In the genomic region with DNA sequence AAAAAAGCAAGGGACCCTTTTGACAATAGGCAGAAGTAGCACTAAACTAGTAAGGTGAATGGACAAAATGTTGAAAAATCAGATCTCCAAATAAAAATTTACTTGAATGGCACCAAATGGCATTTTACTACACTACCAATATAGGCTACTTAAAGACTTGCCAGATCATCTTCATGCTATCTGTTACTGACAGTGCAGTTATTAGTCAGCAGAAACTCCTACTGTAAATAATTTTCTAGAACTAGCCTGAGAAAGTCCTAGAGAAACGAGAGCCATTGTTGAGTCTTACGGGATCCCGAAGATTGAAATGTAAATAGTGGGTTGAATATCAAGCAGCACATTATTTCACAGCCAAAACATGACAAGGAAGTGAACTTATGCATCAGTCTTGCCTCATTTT, we compare ENCODE assay signal across 35 cellular contexts.
"Had no signal": no experiment of that assay in that cellular context is flagged by ENCODE, and none has a peak within 500 bp of the region (broad histone marks: within the 10 kb centered on the region; RNA-seq: fewer than 3 reads in every experiment).

No MANE protein-coding gene starts in this region.

- H3K27ac ChIP-seq: KMS-11 had no signal

- H3K9me3 ChIP-seq: MG63 had no signal

- H3K4me3 ChIP-seq: MG63 had no signal

- H3K36me3 ChIP-seq: MG63 had no signal

- H3K27me3 ChIP-seq: MG63 had no signal

- DNase-seq: Karpas-422, Kasumi-1, MG63, MM.1S, MV-4-11, NCI-H1048, NCI-H1092, NCI-H1092 treated with DMSO at 0.1 percent for 48 hours, NCI-H1105, NCI-H1105 treated with DMSO at 0.1 percent for 48 hours, NCI-H1417, NCI-H1417 treated with DMSO at 0.1 percent for 48 hours, NCI-H1436, NCI-H1436 treated with DMSO at 0.1 percent for 48 hours, NCI-H146, NCI-H1694, NCI-H1694 treated with DMSO at 0.1 percent for 48 hours, NCI-H187, NCI-H187 treated with DMSO at 0.1 percent for 48 hours, NCI-H1930, NCI-H2029, NCI-H2029 treated with DMSO at 0.1 percent for 48 hours, NCI-H2081, NCI-H2081 treated with DMSO at 0.1 percent for 48 hours, NCI-H2107, NCI-H2171, NCI-H2171 treated with DMSO at 0.1 percent for 48 hours, NCI-H2227 treated with DMSO at 0.1 percent for 48 hours, NCI-H226, NCI-H345, NCI-H446, NCI-H446 treated with DMSO at 0.1 percent for 48 hours, NCI-H510A, NCI-H510A treated with DMSO at 0.1 percent for 48 hours had no signal

- H3K4me2 ChIP-seq: KMS-11 had no signal

- H3K9ac ChIP-seq: KMS-11 had no signal
